8 cellular contexts compared by ENCODE assay signal in the genomic region with DNA sequence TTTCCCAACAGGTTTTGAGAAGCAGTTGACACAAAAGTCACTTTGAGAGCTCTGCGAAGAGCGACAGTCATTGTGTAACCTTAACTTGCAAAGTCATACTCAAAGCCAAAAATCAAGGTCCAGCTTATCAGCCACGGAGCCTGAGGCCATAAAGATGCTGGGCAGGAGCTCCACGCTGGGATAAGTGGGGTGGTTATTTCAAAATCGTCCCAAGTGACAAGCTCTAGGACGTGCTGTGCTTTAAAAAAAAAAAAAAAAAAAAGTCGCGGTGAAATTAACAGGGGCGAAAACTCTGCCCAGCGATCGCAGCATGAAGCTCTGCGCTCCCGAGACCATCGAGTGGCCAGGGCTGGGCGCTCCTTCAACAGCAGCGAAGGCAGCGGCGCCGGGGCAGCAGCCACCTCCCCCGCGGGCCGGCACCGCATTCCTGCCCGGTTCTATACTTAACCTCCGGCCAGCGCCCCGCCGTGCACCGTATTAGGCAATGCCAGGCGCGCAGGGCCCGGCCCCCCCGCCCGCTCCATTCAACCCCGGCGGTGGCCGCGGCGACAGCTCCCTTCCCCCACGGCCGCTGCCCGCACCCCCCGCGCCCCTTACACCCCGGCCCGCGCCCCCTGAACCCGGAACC. TPM values are rescaled to one million over a fixed set of nuclear protein-coding genes. Genes with fewer than 3 reads are reported as not detected.
DNase-seq lines count a peak whose midpoint lies in the region; ATAC-seq, FAIRE-seq and TF ChIP-seq lines count a peak whose summit lies in the region.

No MANE protein-coding gene starts in this region.

- TF ChIP-seq CTCF in A549 (IDR thresholded peaks at IDR 0.05) (no peak), OCI-LY1 (IDR thresholded peaks at IDR 0.05; ENCODE audit: low read length) (no peak), neural crest cell (conservative IDR thresholded peaks at IDR 0.05) (no peak), upper lobe of right lung (IDR thresholded peaks at IDR 0.05) (no peak)

- POLR2A ChIA-PET in A549 (lab: Yijun Ruan, JAX) = interaction anchor here (0.6 to 2.6 kb wide), 9 partner anchors 10 to 1027 kb away, joined by 3 to 53 read pairs (median 3); partner anchors contain the start of genes RSU1 and STAM

- WGBS in A549 (ENCODE audit: missing lambda C conversion rate) = 3% methylated on average over 31 of the region's 48 CpGs

- H3K4me3 ChIP-seq in A549 (peak overlapping the region; percentile 79), OCI-LY1 (ENCODE audit: low read depth, low read length, poor library complexity, severe bottlenecking) (peak overlapping the region; percentile 59), upper lobe of right lung (peak overlapping the region; percentile 87)

- H3K27ac Mint-ChIP-seq in neural crest cell (ENCODE audit: unreplicated experiment) = no peak overlapping the region

- TF ChIP-seq RAD21 in A549 (conservative IDR thresholded peaks at IDR 0.05 in 1 of 2, IDR thresholded peaks at IDR 0.05 in 1 of 2) = peak in 1 of 2 experiments; percentile 9; a peak in 1 of 5 replicates

- peaks cover 5% of the 10 kb centered on the region for H3K4me1 Mint-ChIP-seq in neural crest cell

- H3K36me3 Mint-ChIP-seq in neural crest cell (ENCODE audit: low read depth) = no peaks in the 10 kb centered on the region

- H3K9me3 ChIP-seq in A549 (no peaks in the 10 kb centered on the region), OCI-LY1 (ENCODE audit: low read length) (no peaks in the 10 kb centered on the region), upper lobe of right lung (no peaks in the 10 kb centered on the region)

- H3K9ac ChIP-seq in OCI-LY1 (ENCODE audit: low read length) = no peak overlapping the region

- H3K36me3 ChIP-seq in OCI-LY1 (ENCODE audit: insufficient read depth, low read length) (no peaks in the 10 kb centered on the region), upper lobe of right lung (no peaks in the 10 kb centered on the region)

- H3K4me1 ChIP-seq in A549 (peaks cover 7% of the 10 kb centered on the region; the same call in 1 of the 3 replicates), OCI-LY1 (ENCODE audit: insufficient read depth, low read length, severe bottlenecking) (peaks cover 4% of the 10 kb centered on the region), upper lobe of right lung (peaks cover 9% of the 10 kb centered on the region)

- intact Hi-C loops in upper lobe of right lung (cut with DNase I) = loop anchor here (10.0 kb wide), 1 partner anchor 128 kb away; no protein-coding TSS in a partner anchor

- H3K9me2 ChIP-seq in OCI-LY1 (ENCODE audit: low read depth, low read length) = no peaks in the 10 kb centered on the region

- peak overlapping the region; percentile 91 for H3K4me2 ChIP-seq in A549
- H3K4me2 ChIP-seq in OCI-LY1 (ENCODE audit: low read length) = peak overlapping the region; percentile 60

- peaks cover 20% of the 10 kb centered on the region for H3K27me3 Mint-ChIP-seq in neural crest cell (ENCODE audit: low read depth)

- CTCF ChIA-PET in A549 (lab: Yijun Ruan, JAX) = interaction anchor here (0.7 to 2.6 kb wide), 11 partner anchors 8 to 600 kb away, joined by 3 to 13 read pairs (median 4); partner anchors contain the start of gene STAM

- TF ChIP-seq EP300 in A549 (IDR thresholded peaks at IDR 0.05) = no peak

- DNase-seq in A549 (ENCODE audit: low read depth in 1 of 2, low spot score in 1 of 2) (peak; percentile 59 to 76), activated gamma-delta T cell treated with Interleukin-2 at 50 U/mL for 16 hours (peak; percentile 11), foreskin melanocyte (peak; percentile 32), neural crest cell (ENCODE audit: low read depth, low spot score) (peak; percentile 50), upper lobe of right lung (peak; percentile 95)

- H3K9me3 Mint-ChIP-seq in neural crest cell = no peaks in the 10 kb centered on the region

- H4K20me1 ChIP-seq in OCI-LY1 (ENCODE audit: insufficient read depth, low read length) = no peaks in the 10 kb centered on the region

- H3K79me2 ChIP-seq in OCI-LY1 (ENCODE audit: insufficient read depth, low read length) = no peaks in the 10 kb centered on the region

- TF ChIP-seq POLR2A in A549 (IDR thresholded peaks at IDR 0.05; ENCODE audit: low read length) = no peak

- peak; percentile 75 to 84 for ATAC-seq in A549
- ATAC-seq in GM18511 (IDR thresholded peaks at IDR 0.05; ENCODE audit: unreplicated experiment) = peak; percentile 62
- ATAC-seq in HG02970 (IDR thresholded peaks at IDR 0.05; ENCODE audit: low FRiP score, unreplicated experiment) = peak; percentile 33
- ATAC-seq in upper lobe of right lung = peak; percentile 91

- H3K27ac ChIP-seq in A549 (peak overlapping the region; percentile 92 to 98), OCI-LY1 (ENCODE audit: low read depth, low read length, poor library complexity, severe bottlenecking) (no peak overlapping the region), upper lobe of right lung (peak overlapping the region; percentile 88)

- no peak overlapping the region for H2AFZ ChIP-seq in OCI-LY1 (ENCODE audit: low read length)

- H3F3A ChIP-seq in OCI-LY1 (ENCODE audit: insufficient read depth, low read length) = no peaks in the 10 kb centered on the region; the same call in 1 of the 2 replicates

- FAIRE-seq in A549 (lab: Jason Lieb, UNC) = no peak

- peak overlapping the region; percentile 82 for H3K4me3 Mint-ChIP-seq in neural crest cell

- H3K27me3 ChIP-seq in OCI-LY1 (ENCODE audit: insufficient read depth, low read length) (no peaks in the 10 kb centered on the region; the same call in 1 of the 2 replicates), upper lobe of right lung (peaks cover 6% of the 10 kb centered on the region)

TF ChIP-seq in A549, 52 proteins besides CTCF, POLR2A, EP300 and RAD21:
- TF ChIP-seq HDAC2 (IDR thresholded peaks at IDR 0.05) = no peak
- TF ChIP-seq CEBPB (IDR thresholded peaks at IDR 0.05) = peak in 1 of 2 experiments; percentile 81; a peak in 2 of 4 replicates

RNA-seq across cellular contexts. Expression of gene HACD1, which starts 0.7 kb away (rescaled TPM):
- 74.1 and 92.1 TPM in 2 replicates for polyA plus RNA-seq in A549 (2011; rRNA removed)
- polyA plus RNA-seq in A549 (2012; cell fraction: cytosol; rRNA removed) = 25.8 and 29.8 TPM in 2 replicates
- 16.4 and 30.2 TPM in 2 replicates for polyA plus RNA-seq in A549 (2012; cell fraction: nucleus; rRNA removed)
- 44.9 to 49.1 TPM (median 48.6 TPM) in 3 replicates for polyA plus RNA-seq in A549 (2017; fragmentation: RNase III; extraction: RNeasy Plus Mini Kit Qiagen cat#74134 plus additional on column Dnase treatment)
- 19.4 and 20.1 TPM in 2 replicates for polyA minus RNA-seq in A549 (2011; rRNA and poly(A)+ RNA removed)
- total RNA-seq in neural crest cell = 13.7 and 14.6 TPM in 2 replicates
- 34.3 TPM for total RNA-seq in upper lobe of right lung

RNA-seq across cellular contexts. Expression of gene STAM, which starts 27.4 kb away (rescaled TPM):
- 37.3 and 51.7 TPM in 2 replicates for polyA plus RNA-seq in A549 (2011; rRNA removed)
- polyA plus RNA-seq in A549 (2012; cell fraction: cytosol; rRNA removed) = 18.1 and 20.2 TPM in 2 replicates
- 16.5 and 17.0 TPM in 2 replicates for polyA plus RNA-seq in A549 (2012; cell fraction: nucleus; rRNA removed)
- 24.2 to 24.4 TPM (median 24.4 TPM) in 3 replicates for polyA plus RNA-seq in A549 (2017; fragmentation: RNase III; extraction: RNeasy Plus Mini Kit Qiagen cat#74134 plus additional on column Dnase treatment)
- 19.1 and 24.3 TPM in 2 replicates for polyA minus RNA-seq in A549 (2011; rRNA and poly(A)+ RNA removed)
- 29.0 and 30.7 TPM in 2 replicates for total RNA-seq in neural crest cell
- total RNA-seq in upper lobe of right lung = 35.4 TPM

Comparison
In these comparisons a context has a peak if more than half of its experiments do, and no peak if none do; other contexts are left out.
1. ATAC-seq: peak in every context shown above with its lines; median percentile 91 in upper lobe of right lung; 80 in A549; 62 in GM18511; 33 in HG02970.
2. DNase-seq: peak in every context shown above with its lines; median percentile 95 in upper lobe of right lung; 68 in A549; 50 in neural crest cell; 32 in foreskin melanocyte; 11 in activated gamma-delta T cell treated with Interleukin-2 at 50 U/mL for 16 hours.